22 cellular contexts compared by ENCODE assay signal in the genomic region with DNA sequence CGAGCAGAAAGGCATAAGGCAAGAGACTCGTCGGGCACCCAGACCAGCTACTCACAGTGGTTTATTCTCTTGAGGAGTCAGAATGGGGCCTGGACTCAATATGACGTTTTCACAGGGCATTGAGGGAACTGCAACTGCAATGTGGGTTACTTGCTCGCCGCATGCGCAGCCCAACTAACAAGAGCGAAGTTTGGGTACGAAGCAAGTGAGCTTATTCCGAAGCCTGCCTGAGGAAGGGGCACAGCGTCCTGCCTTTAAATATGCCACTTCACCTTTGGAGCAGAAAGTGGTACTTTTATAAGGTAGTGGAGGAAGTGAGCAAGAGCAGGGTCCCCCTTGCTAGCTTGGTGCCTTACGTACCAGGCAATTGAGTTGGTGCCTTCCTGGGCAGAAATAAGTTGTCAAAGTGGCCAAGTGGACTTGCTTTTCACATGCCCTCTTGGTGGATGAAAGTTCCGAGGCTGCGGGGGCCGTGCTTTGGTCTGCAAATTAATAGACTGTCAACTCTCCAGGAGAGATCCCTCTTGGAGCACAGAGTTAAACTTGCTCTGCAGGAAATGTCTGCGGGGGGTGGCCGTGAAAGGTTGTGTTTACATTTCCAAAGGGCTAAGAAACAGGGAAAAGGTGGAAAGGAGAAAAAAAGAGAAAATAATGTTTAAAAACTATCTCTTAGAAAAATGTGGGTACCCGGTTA.
"Had no signal": no experiment of that assay in that cellular context is flagged by ENCODE, and none has a peak within 500 bp of the region (broad histone marks: within the 10 kb centered on the region; RNA-seq: fewer than 3 reads in every experiment).

No MANE protein-coding gene starts in this region.

- H3K27me3 Mint-ChIP-seq: activated CD4-positive, alpha-beta memory T cell treated with anti-CD3 and anti-CD28 coated beads, Interleukin-2, amount 10 ng/mL, durations not matched to agents 7 days and 5 days; stimulated activated naive CD8-positive, alpha-beta T cell treated with anti-CD3 and anti-CD28 coated beads, Interleukin-15, amount 100 ng/mL, for 72 hours had no signal

- H3K4me3 ChIP-seq: colonic mucosa, gastrocnemius medialis, lung, ovary, smooth muscle cell, suprapubic skin, transverse colon, uterus had no signal

- H3K4me3 Mint-ChIP-seq: activated CD4-positive, alpha-beta memory T cell treated with anti-CD3 and anti-CD28 coated beads, Interleukin-2, amount 10 ng/mL, durations not matched to agents 7 days and 5 days; activated naive CD4-positive, alpha-beta T cell treated with anti-CD3 and anti-CD28 coated beads for 36 hours; brain; stimulated activated naive CD8-positive, alpha-beta T cell treated with anti-CD3 and anti-CD28 coated beads, Interleukin-15, amount 100 ng/mL, for 72 hours had no signal

- DNase-seq: activated CD4-positive, alpha-beta memory T cell treated with anti-CD3 and anti-CD28 coated beads, Interleukin-2, amount 10 ng/mL, durations not matched to agents 7 days and 5 days; activated CD4-positive, alpha-beta T cell treated with anti-CD3 and anti-CD28 coated beads for 4 hours; activated naive CD4-positive, alpha-beta T cell treated with anti-CD3 and anti-CD28 coated beads for 36 hours; activated T-cell treated with anti-CD3 and anti-CD28 coated beads, Interleukin-2, amount 50 U/mL, for 1 hour; central memory CD4-positive, alpha-beta T cell; colonic mucosa; gastrocnemius medialis; head of caudate nucleus; midbrain; ovary; stimulated activated CD4-positive, alpha-beta T cell treated with anti-CD3 and anti-CD28 coated beads, Interleukin-4, amount 100 ng/mL, for 1 hour; stimulated activated naive CD8-positive, alpha-beta T cell treated with anti-CD3 and anti-CD28 coated beads, Interleukin-15, amount 100 ng/mL, for 72 hours; SW 1271; transverse colon; uterus had no signal

- H3K36me3 Mint-ChIP-seq: brain had no signal

- H3K4me1 ChIP-seq: colonic mucosa, gastrocnemius medialis, suprapubic skin, transverse colon, uterus had no signal

- H3K27me3 ChIP-seq: colonic mucosa, gastrocnemius medialis, ovary, suprapubic skin, transverse colon, uterus had no signal

- H3K36me3 ChIP-seq: colonic mucosa, gastrocnemius medialis, ovary, suprapubic skin, transverse colon, uterus had no signal

- H3K27ac ChIP-seq: colonic mucosa, gastrocnemius medialis, ovary, suprapubic skin, transverse colon, uterus had no signal

- H3K4me1 Mint-ChIP-seq: activated CD4-positive, alpha-beta memory T cell treated with anti-CD3 and anti-CD28 coated beads, Interleukin-2, amount 10 ng/mL, durations not matched to agents 7 days and 5 days; brain; stimulated activated naive CD8-positive, alpha-beta T cell treated with anti-CD3 and anti-CD28 coated beads, Interleukin-15, amount 100 ng/mL, for 72 hours had no signal

- H3K9me3 ChIP-seq: colonic mucosa, gastrocnemius medialis, ovary, suprapubic skin, transverse colon, uterus had no signal

- ATAC-seq: gastrocnemius medialis; left lobe of liver; sciatic nerve; stimulated activated naive CD8-positive, alpha-beta T cell treated with anti-CD3 and anti-CD28 coated beads, Interleukin-15, amount 100 ng/mL, for 72 hours had no signal

- H3K27ac Mint-ChIP-seq: activated CD4-positive, alpha-beta memory T cell treated with anti-CD3 and anti-CD28 coated beads, Interleukin-2, amount 10 ng/mL, durations not matched to agents 7 days and 5 days; activated naive CD4-positive, alpha-beta T cell treated with anti-CD3 and anti-CD28 coated beads for 36 hours; activated T-helper 2 cell treated with anti-CD3 and anti-CD28 coated beads, Interferon-gamma antibody, Interleukin-2, Interleukin-4, amounts not matched to agents 10 μg/mL and 5 μg/mL and 100 μg/mL, durations not matched to agents 14 hours and 24 hours and 36 hours; brain; stimulated activated naive CD8-positive, alpha-beta T cell treated with anti-CD3 and anti-CD28 coated beads, Interleukin-15, amount 100 ng/mL, for 72 hours had no signal
